In genomic region chr20:49353348-49353747, GRCh38 we compare ENCODE assay signal across 20 cellular contexts.
"Had no signal": no experiment of that assay in that cellular context is flagged by ENCODE, and none has a peak within 500 bp of the region (broad histone marks: within the 10 kb centered on the region; RNA-seq: fewer than 3 reads in every experiment).

No MANE protein-coding gene starts in this region.

- H3K4me1 ChIP-seq: foreskin keratinocyte, heart left ventricle, left lung, lower lobe of right lung, neural progenitor cell, pancreas, stomach had no signal

- H3K4me2 ChIP-seq: neural progenitor cell had no signal

- H3K27ac ChIP-seq: coronary artery, foreskin keratinocyte, heart left ventricle, left lung, lower lobe of right lung, neural progenitor cell, pancreas, stomach, thoracic aorta, transverse colon had no signal

- DNase-seq: effector CD4-positive, alpha-beta T cell; endodermal cell; erythroblast; foreskin keratinocyte; heart left ventricle; hippocampal formation; left lung; lower lobe of right lung; pancreas; sigmoid colon; small intestine; stimulated activated CD4-positive, alpha-beta T cell treated with anti-CD3 and anti-CD28 coated beads, Interleukin-12 subunit alpha, Interleukin-12 subunit beta, amount 100 ng/mL, for 4 hours; stimulated activated naive CD4-positive, alpha-beta T cell; stomach; transverse colon had no signal

- H3K27me3 ChIP-seq: heart left ventricle, neural progenitor cell, pancreas, sigmoid colon had no signal

- H3K4me3 ChIP-seq: coronary artery, heart left ventricle, left lung, lower lobe of right lung, neural progenitor cell, pancreas, sigmoid colon, stomach, thoracic aorta, transverse colon had no signal

- ATAC-seq: foreskin keratinocyte; heart left ventricle; left lung; lower lobe of right lung; natural killer cell treated with Interleukin-12 subunit alpha and Interleukin-12 subunit beta and Interleukin-15 and Interleukin-18, amount 100 ng/mL, for 72 hours had no signal

- H3K36me3 ChIP-seq: heart left ventricle, left lung, lower lobe of right lung, neural progenitor cell, pancreas, sigmoid colon, stomach, thoracic aorta, transverse colon had no signal

- H2AFZ ChIP-seq: neural progenitor cell had no signal

- H3K9ac ChIP-seq: neural progenitor cell had no signal

- H3K9me3 ChIP-seq: heart left ventricle, left lung, lower lobe of right lung, pancreas, sigmoid colon, stomach, thoracic aorta, transverse colon had no signal

- FAIRE-seq: endothelial cell of umbilical vein, pancreas, small intestine had no signal
